1 cellular context compared by ENCODE assay signal in the genomic region with DNA sequence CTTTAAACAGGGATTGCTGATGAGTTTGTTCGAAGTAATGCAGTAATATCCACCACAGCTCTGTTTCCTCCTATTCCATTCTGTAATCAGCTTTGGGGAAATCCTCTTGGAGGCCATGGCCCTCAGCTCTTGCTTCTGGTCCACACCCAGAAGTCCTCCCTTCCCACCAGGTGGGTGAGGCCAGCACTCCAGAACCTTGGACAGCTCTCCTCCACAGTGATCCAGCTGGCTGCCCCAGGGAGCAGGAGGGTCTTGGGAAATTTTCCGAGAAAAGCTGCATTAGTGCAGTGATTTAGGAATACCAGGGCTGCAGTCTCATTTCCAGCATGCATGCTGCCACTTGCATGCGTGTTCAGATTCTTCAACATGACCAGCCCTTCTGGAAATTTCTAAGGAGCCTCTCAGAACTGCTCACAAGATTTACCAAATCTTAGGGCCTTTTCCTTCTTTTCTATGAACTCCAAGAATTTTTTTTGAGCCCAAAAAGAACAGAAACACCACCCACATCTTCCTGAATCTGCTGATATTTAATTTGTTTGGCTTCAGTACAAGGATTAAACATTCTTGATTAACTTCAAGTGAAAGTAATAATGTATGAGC.
A peak's percentile ranks its signal among the peaks of the same experiment; 100 is the strongest.
TF ChIP-seq lines count a peak whose summit lies in the region.

No MANE protein-coding gene starts in this region.

TF ChIP-seq in HepG2, 621 proteins besides CTCF, POLR2A, EP300 and RAD21 (continued from another document and continues in another):
- TF ChIP-seq ZNF232 (CRISPR knock-in tag; IDR thresholded peaks at IDR 0.05; ENCODE audit: borderline replicate concordance) (peak; percentile 91; the same call in 1 of the 2 replicates), ZNF331 (CRISPR knock-in tag; IDR thresholded peaks at IDR 0.05) (peak; percentile 84), ZSCAN25 (CRISPR knock-in tag; IDR thresholded peaks at IDR 0.05) (no peak), TBX2 (CRISPR knock-in tag; IDR thresholded peaks at IDR 0.05; ENCODE audit: borderline replicate concordance) (0 out of 2 replicates have a peak, but pooled peaks have one; percentile 25), ADNP (CRISPR knock-in tag; IDR thresholded peaks at IDR 0.05) (no peak), KDM2A (CRISPR knock-in tag; IDR thresholded peaks at IDR 0.05; ENCODE audit: borderline replicate concordance, low read depth) (peak; percentile 67; the same call in 1 of the 2 replicates), PRMT3 (CRISPR knock-in tag; IDR thresholded peaks at IDR 0.05; ENCODE audit: borderline replicate concordance, low read depth) (no peak), KAT7 (CRISPR knock-in tag; IDR thresholded peaks at IDR 0.05; ENCODE audit: borderline replicate concordance) (no peak), MED1 (CRISPR knock-in tag; IDR thresholded peaks at IDR 0.05) (peak; percentile 42; the same call in 1 of the 2 replicates), ZBTB21 (CRISPR knock-in tag; IDR thresholded peaks at IDR 0.05) (peak; percentile 24; the same call in 1 of the 2 replicates), ZNF749 (CRISPR knock-in tag; IDR thresholded peaks at IDR 0.05; ENCODE audit: borderline replicate concordance) (no peak), MXD4 (CRISPR knock-in tag; IDR thresholded peaks at IDR 0.05) (peak; percentile 31; the same call in 1 of the 2 replicates), MYC (CRISPR knock-in tag; IDR thresholded peaks at IDR 0.05; ENCODE audit: borderline replicate concordance) (0 out of 2 replicates have a peak, but pooled peaks have one; percentile 31), ZFX (CRISPR knock-in tag; IDR thresholded peaks at IDR 0.05; ENCODE audit: low read depth) (no peak), KLF13 (CRISPR knock-in tag; IDR thresholded peaks at IDR 0.05) (0 out of 2 replicates have a peak, but pooled peaks have one; percentile 34), BCL6 (CRISPR knock-in tag; IDR thresholded peaks at IDR 0.05) (no peak), TMF1 (CRISPR knock-in tag; IDR thresholded peaks at IDR 0.05; ENCODE audit: low read depth) (peak; percentile 63; the same call in 1 of the 2 replicates), RBM22 (optimal IDR thresholded peaks at IDR 0.05; ENCODE audit: low read length) (no peak), ZNF768 (CRISPR knock-in tag; IDR thresholded peaks at IDR 0.05) (no peak), ATAD3A (CRISPR knock-in tag; IDR thresholded peaks at IDR 0.05) (peak; percentile 48; the same call in 1 of the 2 replicates), SRY (CRISPR knock-in tag; IDR thresholded peaks at IDR 0.05) (peak; percentile 84), MAFK (conservative IDR thresholded peaks at IDR 0.05 in 1 of 2, IDR thresholded peaks at IDR 0.05 in 1 of 2; ENCODE audit: low read length in 2 of 2) (no peak), FOXK1 (CRISPR knock-in tag; IDR thresholded peaks at IDR 0.05; ENCODE audit: borderline replicate concordance, low read depth) (peak; percentile 74; the same call in 1 of the 2 replicates), SALL1 (CRISPR knock-in tag; IDR thresholded peaks at IDR 0.05) (peak; percentile 89), CBFB (CRISPR knock-in tag; IDR thresholded peaks at IDR 0.05) (no peak), ZNF570 (CRISPR knock-in tag; IDR thresholded peaks at IDR 0.05; ENCODE audit: borderline replicate concordance) (no peak), ZFP90 (CRISPR knock-in tag; IDR thresholded peaks at IDR 0.05; ENCODE audit: borderline replicate concordance) (no peak), RBM39 (IDR thresholded peaks at IDR 0.05; ENCODE audit: low read depth, low read length, poor library complexity, severe bottlenecking) (no peak), ZFP36L2 (CRISPR knock-in tag; IDR thresholded peaks at IDR 0.05) (peak; percentile 81; the same call in 1 of the 2 replicates), HNRNPL (IDR thresholded peaks at IDR 0.05; ENCODE audit: low read depth, low read length) (no peak), ZNF891 (CRISPR knock-in tag; IDR thresholded peaks at IDR 0.05) (peak; percentile 57; the same call in 1 of the 2 replicates), RARA (CRISPR knock-in tag; IDR thresholded peaks at IDR 0.05) (peak; percentile 56), ZFP37 (CRISPR knock-in tag; IDR thresholded peaks at IDR 0.05; ENCODE audit: borderline replicate concordance) (peak; percentile 95; the same call in 1 of the 2 replicates), BORCS8-MEF2B (CRISPR knock-in tag; IDR thresholded peaks at IDR 0.05) (peak; percentile 93), FOXJ3 (CRISPR knock-in tag; IDR thresholded peaks at IDR 0.05; ENCODE audit: borderline replicate concordance) (no peak), ZNF180 (CRISPR knock-in tag; IDR thresholded peaks at IDR 0.05; ENCODE audit: borderline replicate concordance, low read depth) (no peak), KMT2A (CRISPR knock-in tag; IDR thresholded peaks at IDR 0.05) (0 out of 2 replicates have a peak, but pooled peaks have one; percentile 27), ZBTB1 (CRISPR knock-in tag; IDR thresholded peaks at IDR 0.05; ENCODE audit: borderline replicate concordance) (peak; percentile 39; the same call in 1 of the 2 replicates)
- TF ChIP-seq, protein P1, sequence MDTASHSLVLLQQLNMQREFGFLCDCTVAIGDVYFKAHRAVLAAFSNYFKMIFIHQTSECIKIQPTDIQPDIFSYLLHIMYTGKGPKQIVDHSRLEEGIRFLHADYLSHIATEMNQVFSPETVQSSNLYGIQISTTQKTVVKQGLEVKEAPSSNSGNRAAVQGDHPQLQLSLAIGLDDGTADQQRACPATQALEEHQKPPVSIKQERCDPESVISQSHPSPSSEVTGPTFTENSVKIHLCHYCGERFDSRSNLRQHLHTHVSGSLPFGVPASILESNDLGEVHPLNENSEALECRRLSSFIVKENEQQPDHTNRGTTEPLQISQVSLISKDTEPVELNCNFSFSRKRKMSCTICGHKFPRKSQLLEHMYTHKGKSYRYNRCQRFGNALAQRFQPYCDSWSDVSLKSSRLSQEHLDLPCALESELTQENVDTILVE (CRISPR knock-in tag; IDR thresholded peaks at IDR 0.05), result peak; percentile 81; the same call in 1 of the 2 replicates
- TF ChIP-seq, protein P2, sequence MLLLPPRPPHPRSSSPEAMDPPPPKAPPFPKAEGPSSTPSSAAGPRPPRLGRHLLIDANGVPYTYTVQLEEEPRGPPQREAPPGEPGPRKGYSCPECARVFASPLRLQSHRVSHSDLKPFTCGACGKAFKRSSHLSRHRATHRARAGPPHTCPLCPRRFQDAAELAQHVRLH (CRISPR knock-in tag; IDR thresholded peaks at IDR 0.05; ENCODE audit: borderline replicate concordance, low read depth), result peak; percentile 85; the same call in 1 of the 2 replicates
- TF ChIP-seq, protein P3, sequence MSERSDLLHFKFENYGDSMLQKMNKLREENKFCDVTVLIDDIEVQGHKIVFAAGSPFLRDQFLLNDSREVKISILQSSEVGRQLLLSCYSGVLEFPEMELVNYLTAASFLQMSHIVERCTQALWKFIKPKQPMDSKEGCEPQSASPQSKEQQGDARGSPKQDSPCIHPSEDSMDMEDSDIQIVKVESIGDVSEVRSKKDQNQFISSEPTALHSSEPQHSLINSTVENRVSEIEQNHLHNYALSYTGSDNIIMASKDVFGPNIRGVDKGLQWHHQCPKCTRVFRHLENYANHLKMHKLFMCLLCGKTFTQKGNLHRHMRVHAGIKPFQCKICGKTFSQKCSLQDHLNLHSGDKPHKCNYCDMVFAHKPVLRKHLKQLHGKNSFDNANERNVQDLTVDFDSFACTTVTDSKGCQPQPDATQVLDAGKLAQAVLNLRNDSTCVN (CRISPR knock-in tag; IDR thresholded peaks at IDR 0.05; ENCODE audit: borderline replicate concordance), result peak; percentile 75
- TF ChIP-seq, protein P4, sequence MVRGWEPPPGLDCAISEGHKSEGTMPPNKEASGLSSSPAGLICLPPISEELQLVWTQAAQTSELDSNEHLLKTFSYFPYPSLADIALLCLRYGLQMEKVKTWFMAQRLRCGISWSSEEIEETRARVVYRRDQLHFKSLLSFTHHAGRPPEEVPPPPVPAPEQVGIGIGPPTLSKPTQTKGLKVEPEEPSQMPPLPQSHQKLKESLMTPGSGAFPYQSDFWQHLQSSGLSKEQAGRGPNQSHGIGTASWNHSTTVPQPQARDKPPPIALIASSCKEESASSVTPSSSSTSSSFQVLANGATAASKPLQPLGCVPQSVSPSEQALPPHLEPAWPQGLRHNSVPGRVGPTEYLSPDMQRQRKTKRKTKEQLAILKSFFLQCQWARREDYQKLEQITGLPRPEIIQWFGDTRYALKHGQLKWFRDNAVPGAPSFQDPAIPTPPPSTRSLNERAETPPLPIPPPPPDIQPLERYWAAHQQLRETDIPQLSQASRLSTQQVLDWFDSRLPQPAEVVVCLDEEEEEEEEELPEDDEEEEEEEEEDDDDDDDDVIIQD (CRISPR knock-in tag; IDR thresholded peaks at IDR 0.05; ENCODE audit: low read depth), result 0 out of 2 replicates have a peak, but pooled peaks have one; percentile 26
- TF ChIP-seq, protein P5, sequence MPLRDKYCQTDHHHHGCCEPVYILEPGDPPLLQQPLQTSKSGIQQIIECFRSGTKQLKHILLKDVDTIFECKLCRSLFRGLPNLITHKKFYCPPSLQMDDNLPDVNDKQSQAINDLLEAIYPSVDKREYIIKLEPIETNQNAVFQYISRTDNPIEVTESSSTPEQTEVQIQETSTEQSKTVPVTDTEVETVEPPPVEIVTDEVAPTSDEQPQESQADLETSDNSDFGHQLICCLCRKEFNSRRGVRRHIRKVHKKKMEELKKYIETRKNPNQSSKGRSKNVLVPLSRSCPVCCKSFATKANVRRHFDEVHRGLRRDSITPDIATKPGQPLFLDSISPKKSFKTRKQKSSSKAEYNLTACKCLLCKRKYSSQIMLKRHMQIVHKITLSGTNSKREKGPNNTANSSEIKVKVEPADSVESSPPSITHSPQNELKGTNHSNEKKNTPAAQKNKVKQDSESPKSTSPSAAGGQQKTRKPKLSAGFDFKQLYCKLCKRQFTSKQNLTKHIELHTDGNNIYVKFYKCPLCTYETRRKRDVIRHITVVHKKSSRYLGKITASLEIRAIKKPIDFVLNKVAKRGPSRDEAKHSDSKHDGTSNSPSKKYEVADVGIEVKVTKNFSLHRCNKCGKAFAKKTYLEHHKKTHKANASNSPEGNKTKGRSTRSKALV (CRISPR knock-in tag; IDR thresholded peaks at IDR 0.05), result peak; percentile 47; the same call in 1 of the 2 replicates
- TF ChIP-seq, protein P6, sequence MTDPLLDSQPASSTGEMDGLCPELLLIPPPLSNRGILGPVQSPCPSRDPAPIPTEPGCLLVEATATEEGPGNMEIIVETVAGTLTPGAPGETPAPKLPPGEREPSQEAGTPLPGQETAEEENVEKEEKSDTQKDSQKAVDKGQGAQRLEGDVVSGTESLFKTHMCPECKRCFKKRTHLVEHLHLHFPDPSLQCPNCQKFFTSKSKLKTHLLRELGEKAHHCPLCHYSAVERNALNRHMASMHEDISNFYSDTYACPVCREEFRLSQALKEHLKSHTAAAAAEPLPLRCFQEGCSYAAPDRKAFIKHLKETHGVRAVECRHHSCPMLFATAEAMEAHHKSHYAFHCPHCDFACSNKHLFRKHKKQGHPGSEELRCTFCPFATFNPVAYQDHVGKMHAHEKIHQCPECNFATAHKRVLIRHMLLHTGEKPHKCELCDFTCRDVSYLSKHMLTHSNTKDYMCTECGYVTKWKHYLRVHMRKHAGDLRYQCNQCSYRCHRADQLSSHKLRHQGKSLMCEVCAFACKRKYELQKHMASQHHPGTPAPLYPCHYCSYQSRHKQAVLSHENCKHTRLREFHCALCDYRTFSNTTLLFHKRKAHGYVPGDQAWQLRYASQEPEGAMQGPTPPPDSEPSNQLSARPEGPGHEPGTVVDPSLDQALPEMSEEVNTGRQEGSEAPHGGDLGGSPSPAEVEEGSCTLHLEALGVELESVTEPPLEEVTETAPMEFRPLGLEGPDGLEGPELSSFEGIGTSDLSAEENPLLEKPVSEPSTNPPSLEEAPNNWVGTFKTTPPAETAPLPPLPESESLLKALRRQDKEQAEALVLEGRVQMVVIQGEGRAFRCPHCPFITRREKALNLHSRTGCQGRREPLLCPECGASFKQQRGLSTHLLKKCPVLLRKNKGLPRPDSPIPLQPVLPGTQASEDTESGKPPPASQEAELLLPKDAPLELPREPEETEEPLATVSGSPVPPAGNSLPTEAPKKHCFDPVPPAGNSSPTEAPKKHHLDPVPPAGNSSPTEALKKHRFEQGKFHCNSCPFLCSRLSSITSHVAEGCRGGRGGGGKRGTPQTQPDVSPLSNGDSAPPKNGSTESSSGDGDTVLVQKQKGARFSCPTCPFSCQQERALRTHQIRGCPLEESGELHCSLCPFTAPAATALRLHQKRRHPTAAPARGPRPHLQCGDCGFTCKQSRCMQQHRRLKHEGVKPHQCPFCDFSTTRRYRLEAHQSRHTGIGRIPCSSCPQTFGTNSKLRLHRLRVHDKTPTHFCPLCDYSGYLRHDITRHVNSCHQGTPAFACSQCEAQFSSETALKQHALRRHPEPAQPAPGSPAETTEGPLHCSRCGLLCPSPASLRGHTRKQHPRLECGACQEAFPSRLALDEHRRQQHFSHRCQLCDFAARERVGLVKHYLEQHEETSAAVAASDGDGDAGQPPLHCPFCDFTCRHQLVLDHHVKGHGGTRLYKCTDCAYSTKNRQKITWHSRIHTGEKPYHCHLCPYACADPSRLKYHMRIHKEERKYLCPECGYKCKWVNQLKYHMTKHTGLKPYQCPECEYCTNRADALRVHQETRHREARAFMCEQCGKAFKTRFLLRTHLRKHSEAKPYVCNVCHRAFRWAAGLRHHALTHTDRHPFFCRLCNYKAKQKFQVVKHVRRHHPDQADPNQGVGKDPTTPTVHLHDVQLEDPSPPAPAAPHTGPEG (CRISPR knock-in tag; IDR thresholded peaks at IDR 0.05), result no peak
- TF ChIP-seq, protein P7, sequence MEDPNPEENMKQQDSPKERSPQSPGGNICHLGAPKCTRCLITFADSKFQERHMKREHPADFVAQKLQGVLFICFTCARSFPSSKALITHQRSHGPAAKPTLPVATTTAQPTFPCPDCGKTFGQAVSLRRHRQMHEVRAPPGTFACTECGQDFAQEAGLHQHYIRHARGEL (CRISPR knock-in tag; IDR thresholded peaks at IDR 0.05), result no peak
- TF ChIP-seq, protein P8, sequence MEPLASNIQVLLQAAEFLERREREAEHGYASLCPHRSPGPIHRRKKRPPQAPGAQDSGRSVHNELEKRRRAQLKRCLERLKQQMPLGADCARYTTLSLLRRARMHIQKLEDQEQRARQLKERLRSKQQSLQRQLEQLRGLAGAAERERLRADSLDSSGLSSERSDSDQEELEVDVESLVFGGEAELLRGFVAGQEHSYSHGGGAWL (CRISPR knock-in tag; IDR thresholded peaks at IDR 0.05), result peak; percentile 86; the same call in 1 of the 2 replicates
- TF ChIP-seq, protein P9, sequence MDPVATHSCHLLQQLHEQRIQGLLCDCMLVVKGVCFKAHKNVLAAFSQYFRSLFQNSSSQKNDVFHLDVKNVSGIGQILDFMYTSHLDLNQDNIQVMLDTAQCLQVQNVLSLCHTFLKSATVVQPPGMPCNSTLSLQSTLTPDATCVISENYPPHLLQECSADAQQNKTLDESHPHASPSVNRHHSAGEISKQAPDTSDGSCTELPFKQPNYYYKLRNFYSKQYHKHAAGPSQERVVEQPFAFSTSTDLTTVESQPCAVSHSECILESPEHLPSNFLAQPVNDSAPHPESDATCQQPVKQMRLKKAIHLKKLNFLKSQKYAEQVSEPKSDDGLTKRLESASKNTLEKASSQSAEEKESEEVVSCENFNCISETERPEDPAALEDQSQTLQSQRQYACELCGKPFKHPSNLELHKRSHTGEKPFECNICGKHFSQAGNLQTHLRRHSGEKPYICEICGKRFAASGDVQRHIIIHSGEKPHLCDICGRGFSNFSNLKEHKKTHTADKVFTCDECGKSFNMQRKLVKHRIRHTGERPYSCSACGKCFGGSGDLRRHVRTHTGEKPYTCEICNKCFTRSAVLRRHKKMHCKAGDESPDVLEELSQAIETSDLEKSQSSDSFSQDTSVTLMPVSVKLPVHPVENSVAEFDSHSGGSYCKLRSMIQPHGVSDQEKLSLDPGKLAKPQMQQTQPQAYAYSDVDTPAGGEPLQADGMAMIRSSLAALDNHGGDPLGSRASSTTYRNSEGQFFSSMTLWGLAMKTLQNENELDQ (CRISPR knock-in tag; IDR thresholded peaks at IDR 0.05; ENCODE audit: borderline replicate concordance), result peak; percentile 55; the same call in 1 of the 2 replicates
